Comparison of ENCODE assay signal across 2 cellular contexts in genomic region chr20:31640259-31640658, GRCh38.
TF ChIP-seq lines count a peak whose summit lies in the region.

No MANE protein-coding gene starts in this region.

TF ChIP-seq in GM23338, 12 proteins besides CTCF, POLR2A, EP300 and RAD21:
- TF ChIP-seq JUNB (IDR thresholded peaks at IDR 0.05; ENCODE audit: unreplicated experiment) (no peak), ZNF331 (CRISPR knock-in tag; IDR thresholded peaks at IDR 0.05; ENCODE audit: low read depth) (no peak), ZNF114 (CRISPR knock-in tag; IDR thresholded peaks at IDR 0.05) (no peak), STAT1 (IDR thresholded peaks at IDR 0.05; ENCODE audit: unreplicated experiment) (no peak), CREB1 (CRISPR knock-in tag; IDR thresholded peaks at IDR 0.05; ENCODE audit: low read depth) (no peak), EZH2 (IDR thresholded peaks at IDR 0.05; ENCODE audit: low read depth, unreplicated experiment) (no peak), NANOG (IDR thresholded peaks at IDR 0.05; ENCODE audit: borderline replicate concordance) (no peak), ZNF462 (CRISPR knock-in tag; IDR thresholded peaks at IDR 0.05) (no peak), ETS1 (IDR thresholded peaks at IDR 0.05) (no peak), REST (IDR thresholded peaks at IDR 0.05; ENCODE audit: unreplicated experiment) (no peak), EZH2phosphoT487 (IDR thresholded peaks at IDR 0.05; ENCODE audit: unreplicated experiment) (no peak), POLR2AphosphoS5 (IDR thresholded peaks at IDR 0.05; ENCODE audit: low read depth) (no peak)

TF ChIP-seq in K562, 482 proteins besides CTCF, POLR2A, EP300 and RAD21:
- TF ChIP-seq ZFP36 (IDR thresholded peaks at IDR 0.05; ENCODE audit: low read depth, low read length, partially characterized antibody) (peak; percentile 64), ZBTB8A (IDR thresholded peaks at IDR 0.05; ENCODE audit: partially characterized antibody) (no peak)
TF ChIP-seq in K562: peak in this region for 1.
